17 cellular contexts compared by ENCODE assay signal in genomic region chr17:55384833-55385232, GRCh38.
"Had no signal": no experiment of that assay in that cellular context is flagged by ENCODE, and none has a peak within 500 bp of the region (broad histone marks: within the 10 kb centered on the region; RNA-seq: fewer than 3 reads in every experiment).

No MANE protein-coding gene starts in this region.

- H3K4me3 Mint-ChIP-seq: dendritic cell treated with granulocyte-macrophage colony-stimulating factor and Interleukin-4, amounts not matched to agents 40 ng/mL and 50 ng/mL, for 4 days; effector memory CD8-positive, alpha-beta T cell; natural killer cell; stimulated activated naive B cell treated with anti-CD40 and anti-IgM and Interleukin-4, amounts not matched to agents 10 μg/mL and 1 μg/mL and 100 μg/mL, for 72 hours; stimulated activated naive CD8-positive, alpha-beta T cell treated with anti-CD3 and anti-CD28 coated beads, Interleukin-15, amount 100 ng/mL, for 72 hours had no signal

- H3K9me3 Mint-ChIP-seq: dendritic cell treated with granulocyte-macrophage colony-stimulating factor and Interleukin-4, amounts not matched to agents 40 ng/mL and 50 ng/mL, for 4 days; effector memory CD8-positive, alpha-beta T cell; natural killer cell; stimulated activated naive B cell treated with anti-CD40 and anti-IgM and Interleukin-4, amounts not matched to agents 10 μg/mL and 1 μg/mL and 100 μg/mL, for 72 hours; stimulated activated naive CD8-positive, alpha-beta T cell treated with anti-CD3 and anti-CD28 coated beads, Interleukin-15, amount 100 ng/mL, for 72 hours had no signal

- H3K27me3 Mint-ChIP-seq: dendritic cell treated with granulocyte-macrophage colony-stimulating factor and Interleukin-4, amounts not matched to agents 40 ng/mL and 50 ng/mL, for 4 days; stimulated activated naive CD8-positive, alpha-beta T cell treated with anti-CD3 and anti-CD28 coated beads, Interleukin-15, amount 100 ng/mL, for 72 hours had no signal

- H3K4me1 Mint-ChIP-seq: natural killer cell; stimulated activated naive B cell treated with anti-CD40 and anti-IgM and Interleukin-4, amounts not matched to agents 10 μg/mL and 1 μg/mL and 100 μg/mL, for 72 hours; stimulated activated naive CD8-positive, alpha-beta T cell treated with anti-CD3 and anti-CD28 coated beads, Interleukin-15, amount 100 ng/mL, for 72 hours had no signal

- H3K9me3 ChIP-seq: psoas muscle, right lobe of liver, testis, tibial nerve had no signal

- H3K36me3 ChIP-seq: right lobe of liver, tibial nerve had no signal

- H3K27ac Mint-ChIP-seq: dendritic cell treated with granulocyte-macrophage colony-stimulating factor and Interleukin-4, amounts not matched to agents 40 ng/mL and 50 ng/mL, for 4 days; effector memory CD8-positive, alpha-beta T cell; natural killer cell; stimulated activated naive B cell treated with anti-CD40 and anti-IgM and Interleukin-4, amounts not matched to agents 10 μg/mL and 1 μg/mL and 100 μg/mL, for 72 hours had no signal

- H3K4me1 ChIP-seq: foreskin keratinocyte, psoas muscle, right lobe of liver, testis had no signal

- H3K36me3 Mint-ChIP-seq: natural killer cell; stimulated activated naive B cell treated with anti-CD40 and anti-IgM and Interleukin-4, amounts not matched to agents 10 μg/mL and 1 μg/mL and 100 μg/mL, for 72 hours had no signal

- H3K27me3 ChIP-seq: hepatocyte, right lobe of liver, testis, tibial nerve had no signal

- ATAC-seq: effector memory CD8-positive, alpha-beta T cell; foreskin keratinocyte; natural killer cell; psoas muscle; right lobe of liver; stimulated activated naive B cell treated with anti-CD40 and anti-IgM and Interleukin-4, amounts not matched to agents 10 μg/mL and 1 μg/mL and 100 μg/mL, for 72 hours; stimulated activated naive CD8-positive, alpha-beta T cell treated with anti-CD3 and anti-CD28 coated beads, Interleukin-15, amount 100 ng/mL, for 72 hours had no signal

- DNase-seq: cerebellar nuclear complex; effector memory CD8-positive, alpha-beta T cell; foreskin keratinocyte; mammary epithelial cell; natural killer cell; psoas muscle; retina; right lobe of liver; stimulated activated CD4-positive, alpha-beta T cell treated with anti-CD3 and anti-CD28 coated beads, Interleukin-2, amount 100 ng/mL, for 24 hours; stimulated activated CD4-positive, alpha-beta T cell treated with anti-CD3 and anti-CD28 coated beads, Interleukin-4, amount 100 ng/mL, for 4 hours; stimulated activated naive B cell treated with anti-CD40 and anti-IgM and Interleukin-4, amounts not matched to agents 10 μg/mL and 1 μg/mL and 100 μg/mL, for 72 hours; stimulated activated naive CD8-positive, alpha-beta T cell treated with anti-CD3 and anti-CD28 coated beads, Interleukin-15, amount 100 ng/mL, for 72 hours; testis had no signal

- H3K27ac ChIP-seq: foreskin keratinocyte, hepatocyte, psoas muscle, right lobe of liver, skin epidermis, testis, tibial nerve had no signal

- H3K4me3 ChIP-seq: hepatocyte, psoas muscle, right lobe of liver, skin epidermis, testis, tibial nerve had no signal
